ENCODE assay signal across 15 cellular contexts in genomic region chr14:95236221-95236620, GRCh38.
"Had no signal": no experiment of that assay in that cellular context is flagged by ENCODE, and none has a peak within 500 bp of the region (broad histone marks: within the 10 kb centered on the region; RNA-seq: fewer than 3 reads in every experiment).

No MANE protein-coding gene starts in this region.

- H3K4me3 Mint-ChIP-seq: activated CD4-positive, alpha-beta memory T cell treated with anti-CD3 and anti-CD28 coated beads, Interleukin-2, amount 10 ng/mL, durations not matched to agents 7 days and 5 days; activated CD4-positive, alpha-beta T cell treated with anti-CD3 and anti-CD28 coated beads for 36 hours; activated naive CD4-positive, alpha-beta T cell treated with anti-CD3 and anti-CD28 coated beads, Interleukin-2, amount 10 ng/mL, durations not matched to agents 7 days and 5 days; activated T-cell treated with anti-CD3 and anti-CD28 coated beads, Interleukin-2, amount 50 U/mL, for 24 hours; memory B cell; natural killer cell; stimulated activated naive B cell treated with anti-CD40 and anti-IgM and Interleukin-4, amounts not matched to agents 10 μg/mL and 1 μg/mL and 100 μg/mL, for 72 hours; type B pancreatic cell had no signal

- H3K4me1 Mint-ChIP-seq: activated CD4-positive, alpha-beta memory T cell treated with anti-CD3 and anti-CD28 coated beads, Interleukin-2, amount 10 ng/mL, durations not matched to agents 7 days and 5 days; activated CD4-positive, alpha-beta T cell treated with anti-CD3 and anti-CD28 coated beads for 36 hours; activated naive CD4-positive, alpha-beta T cell treated with anti-CD3 and anti-CD28 coated beads, Interleukin-2, amount 10 ng/mL, durations not matched to agents 7 days and 5 days; natural killer cell had no signal

- H3K27me3 ChIP-seq: hepatocyte had no signal

- H3K9me3 Mint-ChIP-seq: activated CD4-positive, alpha-beta memory T cell treated with anti-CD3 and anti-CD28 coated beads, Interleukin-2, amount 10 ng/mL, durations not matched to agents 7 days and 5 days; activated naive CD4-positive, alpha-beta T cell treated with anti-CD3 and anti-CD28 coated beads, Interleukin-2, amount 10 ng/mL, durations not matched to agents 7 days and 5 days; activated T-cell treated with anti-CD3 and anti-CD28 coated beads, Interleukin-2, amount 50 U/mL, for 24 hours; natural killer cell; stimulated activated naive B cell treated with anti-CD40 and anti-IgM and Interleukin-4, amounts not matched to agents 10 μg/mL and 1 μg/mL and 100 μg/mL, for 72 hours; type B pancreatic cell had no signal

- ATAC-seq: activated CD4-positive, alpha-beta T cell treated with anti-CD3 and anti-CD28 coated beads for 36 hours; left ventricle myocardium superior; natural killer cell; stimulated activated naive B cell treated with anti-CD40 and anti-IgM and Interleukin-4, amounts not matched to agents 10 μg/mL and 1 μg/mL and 100 μg/mL, for 72 hours had no signal

- H3K27ac ChIP-seq: cardiac muscle cell, hepatocyte had no signal

- H3K27ac Mint-ChIP-seq: activated CD4-positive, alpha-beta memory T cell treated with anti-CD3 and anti-CD28 coated beads, Interleukin-2, amount 10 ng/mL, durations not matched to agents 7 days and 5 days; activated CD4-positive, alpha-beta T cell treated with anti-CD3 and anti-CD28 coated beads for 36 hours; activated naive CD4-positive, alpha-beta T cell treated with anti-CD3 and anti-CD28 coated beads, Interleukin-2, amount 10 ng/mL, durations not matched to agents 7 days and 5 days; activated T-cell treated with anti-CD3 and anti-CD28 coated beads, Interleukin-2, amount 50 U/mL, for 24 hours; natural killer cell; stimulated activated naive B cell treated with anti-CD40 and anti-IgM and Interleukin-4, amounts not matched to agents 10 μg/mL and 1 μg/mL and 100 μg/mL, for 72 hours; type B pancreatic cell had no signal

- DNase-seq: activated CD4-positive, alpha-beta memory T cell treated with anti-CD3 and anti-CD28 coated beads, Interleukin-2, amount 10 ng/mL, durations not matched to agents 7 days and 5 days; activated CD4-positive, alpha-beta T cell treated with anti-CD3 and anti-CD28 coated beads for 36 hours; activated naive CD4-positive, alpha-beta T cell treated with anti-CD3 and anti-CD28 coated beads, Interleukin-2, amount 10 ng/mL, durations not matched to agents 7 days and 5 days; activated T-cell treated with anti-CD3 and anti-CD28 coated beads, Interleukin-2, amount 50 U/mL, for 24 hours; islet precursor cell; left ventricle myocardium superior; natural killer cell; retina; stimulated activated CD4-positive, alpha-beta T cell treated with anti-CD3 and anti-CD28 coated beads, Interleukin-2, amount 100 ng/mL, for 48 hours; stimulated activated naive B cell treated with anti-CD40 and anti-IgM and Interleukin-4, amounts not matched to agents 10 μg/mL and 1 μg/mL and 100 μg/mL, for 72 hours; T-helper 2 cell had no signal

- H3K36me3 ChIP-seq: cardiac muscle cell had no signal

- H3K36me3 Mint-ChIP-seq: activated naive CD4-positive, alpha-beta T cell treated with anti-CD3 and anti-CD28 coated beads, Interleukin-2, amount 10 ng/mL, durations not matched to agents 7 days and 5 days; natural killer cell had no signal

- H3K4me3 ChIP-seq: cardiac muscle cell, hepatocyte had no signal
